15 cellular contexts compared by ENCODE assay signal in genomic region chr22:21808130-21808529, GRCh38. TPM values are rescaled to one million over a fixed set of nuclear protein-coding genes. Genes with fewer than 3 reads are reported as not detected.
DNase-seq lines count a peak whose midpoint lies in the region; ATAC-seq and TF ChIP-seq lines count a peak whose summit lies in the region.
"Had no signal": no experiment of that assay in that cellular context is flagged by ENCODE, and none has a peak within 500 bp of the region (broad histone marks: within the 10 kb centered on the region; RNA-seq: fewer than 3 reads in every experiment).

No MANE protein-coding gene starts in this region.

- ATAC-seq in natural killer cell: no peak
- no peak for ATAC-seq in natural killer cell treated with Interleukin-12 subunit alpha and Interleukin-12 subunit beta and Interleukin-15 and Interleukin-18, amount 100 ng/mL, for 72 hours
- ATAC-seq in effector memory CD8-positive, alpha-beta T cell (replicated peaks): no peak
- no peak for ATAC-seq in body of pancreas

- H3K27ac ChIP-seq in body of pancreas: no peak overlapping the region
- H3K27ac ChIP-seq: RWPE1 had no signal

- TF ChIP-seq CTCF in natural killer cell (IDR thresholded peaks at IDR 0.05): no peak
- no peak for TF ChIP-seq CTCF in nephron (IDR thresholded peaks at IDR 0.05; ENCODE audit: unreplicated experiment in 3 of 3)
- no peak for TF ChIP-seq CTCF in body of pancreas (IDR thresholded peaks at IDR 0.05)

- no peaks in the 10 kb centered on the region for H3K27me3 ChIP-seq in body of pancreas

- H3K4me1 Mint-ChIP-seq in natural killer cell (peaks cover 49 to 65% of the 10 kb centered on the region in 2 donors), nephron (peaks cover 29% of the 10 kb centered on the region)
- H3K4me1 Mint-ChIP-seq in natural killer cell treated with Interleukin-12 subunit alpha and Interleukin-12 subunit beta and Interleukin-15 and Interleukin-18, amount 100 ng/mL, for 72 hours (ENCODE audit: low read depth in 2 of 2): peaks cover 29 to 43% of the 10 kb centered on the region in 2 donors
- peaks cover 16 to 44% of the 10 kb centered on the region in 2 donors for H3K4me1 Mint-ChIP-seq in effector memory CD8-positive, alpha-beta T cell (ENCODE audit: low read depth in 2 of 2)

- H3K36me3 ChIP-seq in body of pancreas (replicated peaks in 1 of 2; ENCODE audit: insufficient read depth in 1 of 2, low read depth in 2 of 2): peaks cover 0 to 13% of the 10 kb centered on the region in 2 donors

- no peak overlapping the region for H3K4me3 ChIP-seq in body of pancreas

- peaks cover 22% of the 10 kb centered on the region for H3K4me1 ChIP-seq in body of pancreas

- peaks cover 8% of the 10 kb centered on the region for H3K36me3 Mint-ChIP-seq in natural killer cell
- H3K36me3 Mint-ChIP-seq in natural killer cell treated with Interleukin-12 subunit alpha and Interleukin-12 subunit beta and Interleukin-15 and Interleukin-18, amount 100 ng/mL, for 72 hours: peaks cover 12% of the 10 kb centered on the region
- peaks cover 53% of the 10 kb centered on the region for H3K36me3 Mint-ChIP-seq in effector memory CD8-positive, alpha-beta T cell (ENCODE audit: insufficient read depth)
- H3K36me3 Mint-ChIP-seq in nephron (ENCODE audit: low read depth): peaks cover 63% of the 10 kb centered on the region

- H3K27ac Mint-ChIP-seq in natural killer cell (peak overlapping the region; percentile 73 to 76), nephron (peak overlapping the region in 2 of 3 experiments; percentile 47 to 62)
- peak overlapping the region in 1 of 2 donors; percentile 64 for H3K27ac Mint-ChIP-seq in natural killer cell treated with Interleukin-12 subunit alpha and Interleukin-12 subunit beta and Interleukin-15 and Interleukin-18, amount 100 ng/mL, for 72 hours
- peak overlapping the region; percentile 49 to 66 for H3K27ac Mint-ChIP-seq in effector memory CD8-positive, alpha-beta T cell

- H3K9me3 ChIP-seq in body of pancreas: no peaks in the 10 kb centered on the region

- DNase-seq in natural killer cell: no peak
- DNase-seq in natural killer cell treated with Interleukin-12 subunit alpha and Interleukin-12 subunit beta and Interleukin-15 and Interleukin-18, amount 100 ng/mL, for 72 hours (ENCODE audit: low spot score): no peak
- no peak for DNase-seq in effector memory CD8-positive, alpha-beta T cell
- DNase-seq in stimulated activated naive CD4-positive, alpha-beta T cell treated with Interleukin-2 at 50 U/mL for 16 hours (lab: John Stamatoyannopoulos, UW): no peak
- DNase-seq in body of pancreas: no peak
- DNase-seq in T-helper 2 cell: no peak
- no peak for DNase-seq in RKO (ENCODE audit: low spot score)
- DNase-seq: CD8-positive, alpha-beta memory T cell; KBM-7; NCI-H1417 treated with DMSO at 0.1 percent for 48 hours; NCI-H1930; NCI-H446; OCI-M1 had no signal

- H3K27me3 Mint-ChIP-seq in natural killer cell (ENCODE audit: low read depth in 2 of 2) (no peaks in the 10 kb centered on the region), nephron (ENCODE audit: low read depth) (no peaks in the 10 kb centered on the region)
- no peaks in the 10 kb centered on the region for H3K27me3 Mint-ChIP-seq in natural killer cell treated with Interleukin-12 subunit alpha and Interleukin-12 subunit beta and Interleukin-15 and Interleukin-18, amount 100 ng/mL, for 72 hours
- no peaks in the 10 kb centered on the region for H3K27me3 Mint-ChIP-seq in effector memory CD8-positive, alpha-beta T cell
- H3K27me3 Mint-ChIP-seq: CD8-positive, alpha-beta memory T cell had no signal

- intact Hi-C loops in natural killer cell (cut with micrococcal nuclease): no loop called here
- intact Hi-C loops in body of pancreas (cut with DNase I): no loop called here

- no peaks in the 10 kb centered on the region for H3K9me3 Mint-ChIP-seq in natural killer cell
- H3K9me3 Mint-ChIP-seq in natural killer cell treated with Interleukin-12 subunit alpha and Interleukin-12 subunit beta and Interleukin-15 and Interleukin-18, amount 100 ng/mL, for 72 hours: no peaks in the 10 kb centered on the region
- no peaks in the 10 kb centered on the region for H3K9me3 Mint-ChIP-seq in effector memory CD8-positive, alpha-beta T cell
- peaks cover 6% of the 10 kb centered on the region for H3K9me3 Mint-ChIP-seq in nephron
- H3K9me3 Mint-ChIP-seq: CD8-positive, alpha-beta memory T cell had no signal

- TF ChIP-seq POLR2A in body of pancreas (IDR thresholded peaks at IDR 0.05): no peak

- H3K4me3 Mint-ChIP-seq in natural killer cell (no peak overlapping the region), nephron (no peak overlapping the region)
- H3K4me3 Mint-ChIP-seq in natural killer cell treated with Interleukin-12 subunit alpha and Interleukin-12 subunit beta and Interleukin-15 and Interleukin-18, amount 100 ng/mL, for 72 hours: no peak overlapping the region
- no peak overlapping the region for H3K4me3 Mint-ChIP-seq in effector memory CD8-positive, alpha-beta T cell
- H3K4me3 Mint-ChIP-seq: CD8-positive, alpha-beta memory T cell had no signal

RNA-seq across cellular contexts. Expression of gene MAPK1, which starts 59.3 kb away (rescaled TPM):
- total RNA-seq in natural killer cell: 100 to 1,000 TPM; 189 to 246 (median 214) TPM
- 100 to 1,000 TPM; 168 to 176 TPM for total RNA-seq in natural killer cell treated with Interleukin-12 subunit alpha and Interleukin-12 subunit beta and Interleukin-15 and Interleukin-18, amount 100 ng/mL, for 72 hours
- 10 to 100 TPM; 25.4 to 44.1 TPM for total RNA-seq in body of pancreas
